2 cellular contexts compared by ENCODE assay signal in the genomic region with DNA sequence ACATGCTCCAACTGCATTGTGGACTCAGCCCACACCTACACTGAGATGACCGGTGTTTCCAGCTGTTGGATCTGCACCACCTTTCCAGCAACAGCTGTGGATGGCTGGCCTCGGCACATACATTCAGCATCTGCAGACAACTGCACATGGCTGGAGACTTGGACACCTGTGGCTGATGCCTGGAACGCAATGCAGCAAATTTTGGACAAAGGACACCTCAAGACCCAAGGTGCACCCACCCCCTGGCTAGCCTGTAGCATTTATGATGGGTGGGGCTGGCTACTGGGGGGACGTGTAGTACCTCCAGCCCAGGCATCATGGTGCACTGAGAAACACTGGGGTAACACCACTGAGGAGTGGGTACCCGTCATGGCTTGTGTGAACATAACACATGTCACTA.
TF ChIP-seq lines count a peak whose summit lies in the region.

No MANE protein-coding gene starts in this region.

TF ChIP-seq in H1, 55 proteins besides CTCF, POLR2A, EP300 and RAD21:
- TF ChIP-seq KDM5A (IDR thresholded peaks at IDR 0.05; ENCODE audit: low read length): no peak
- TF ChIP-seq MAFK (IDR thresholded peaks at IDR 0.05; ENCODE audit: low read depth, low read length): no peak
- no peak for TF ChIP-seq CREB1 (IDR thresholded peaks at IDR 0.05)
- TF ChIP-seq SIX5 (IDR thresholded peaks at IDR 0.05; ENCODE audit: low read depth, low read length): no peak
- TF ChIP-seq NANOG (IDR thresholded peaks at IDR 0.05; ENCODE audit: insufficient read depth, low read depth, low read length, poor library complexity, severe bottlenecking): no peak
- TF ChIP-seq RNF2 (IDR thresholded peaks at IDR 0.05; ENCODE audit: borderline replicate concordance, low read depth, low read length, missing control alignments, poor library complexity, severe bottlenecking): no peak
- TF ChIP-seq POLR2AphosphoS5 (IDR thresholded peaks at IDR 0.05; ENCODE audit: low read depth, low read length): no peak
- TF ChIP-seq, protein P1, sequence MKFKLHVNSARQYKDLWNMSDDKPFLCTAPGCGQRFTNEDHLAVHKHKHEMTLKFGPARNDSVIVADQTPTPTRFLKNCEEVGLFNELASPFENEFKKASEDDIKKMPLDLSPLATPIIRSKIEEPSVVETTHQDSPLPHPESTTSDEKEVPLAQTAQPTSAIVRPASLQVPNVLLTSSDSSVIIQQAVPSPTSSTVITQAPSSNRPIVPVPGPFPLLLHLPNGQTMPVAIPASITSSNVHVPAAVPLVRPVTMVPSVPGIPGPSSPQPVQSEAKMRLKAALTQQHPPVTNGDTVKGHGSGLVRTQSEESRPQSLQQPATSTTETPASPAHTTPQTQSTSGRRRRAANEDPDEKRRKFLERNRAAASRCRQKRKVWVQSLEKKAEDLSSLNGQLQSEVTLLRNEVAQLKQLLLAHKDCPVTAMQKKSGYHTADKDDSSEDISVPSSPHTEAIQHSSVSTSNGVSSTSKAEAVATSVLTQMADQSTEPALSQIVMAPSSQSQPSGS (IDR thresholded peaks at IDR 0.05; ENCODE audit: low read length): no peak
- no peak for TF ChIP-seq EZH2 (IDR thresholded peaks at IDR 0.05; ENCODE audit: low read depth, low read length, severe bottlenecking)
- TF ChIP-seq GABPA (IDR thresholded peaks at IDR 0.05; ENCODE audit: borderline replicate concordance, insufficient read depth, low read length): no peak
- TF ChIP-seq RFX5 (IDR thresholded peaks at IDR 0.05; ENCODE audit: borderline replicate concordance, low read depth, low read length): no peak
- no peak for TF ChIP-seq TCF12 (IDR thresholded peaks at IDR 0.05; ENCODE audit: low read depth, low read length)
- TF ChIP-seq ASH2L (IDR thresholded peaks at IDR 0.05; ENCODE audit: low read length): no peak
- TF ChIP-seq TBP (IDR thresholded peaks at IDR 0.05; ENCODE audit: low read depth, low read length): no peak
- TF ChIP-seq JUN (IDR thresholded peaks at IDR 0.05; ENCODE audit: low read depth, low read length): no peak
- TF ChIP-seq KDM1A (IDR thresholded peaks at IDR 0.05; ENCODE audit: borderline replicate concordance, low read length): no peak

TF ChIP-seq in GM12891, 5 proteins besides CTCF, POLR2A, EP300 and RAD21:
- TF ChIP-seq POLR2AphosphoS5 (IDR thresholded peaks at IDR 0.05; ENCODE audit: low read depth, low read length): no peak
- TF ChIP-seq POU2F2 (IDR thresholded peaks at IDR 0.05; ENCODE audit: low read depth, low read length): no peak
- no peak for TF ChIP-seq SPI1 (IDR thresholded peaks at IDR 0.05; ENCODE audit: low read depth, low read length)
- no peak for TF ChIP-seq PAX5 (IDR thresholded peaks at IDR 0.05; ENCODE audit: insufficient read depth, low read length, severe bottlenecking)
- no peak for TF ChIP-seq TAF1 (IDR thresholded peaks at IDR 0.05; ENCODE audit: low read depth, low read length)
